Comparison of ENCODE assay signal across 35 cellular contexts in the genomic region with DNA sequence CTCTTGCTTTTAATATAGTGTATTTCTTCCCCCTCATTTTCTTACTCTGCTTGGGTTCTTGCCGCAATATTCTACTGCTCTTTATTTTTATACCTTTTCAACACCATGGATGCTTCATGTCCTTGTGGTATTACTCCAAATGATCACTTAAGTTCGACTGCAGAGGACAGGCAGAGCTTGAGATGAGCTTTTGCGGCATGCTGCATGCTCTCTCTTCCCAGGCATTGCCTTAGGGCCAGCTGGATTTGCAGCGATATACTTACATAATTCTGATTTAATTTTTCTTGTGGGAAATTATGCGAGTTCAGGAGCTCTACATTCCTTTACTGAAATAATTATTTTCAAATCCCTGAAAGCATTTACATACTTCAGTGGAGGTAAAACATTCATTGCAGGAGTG.
"Had no signal": no experiment of that assay in that cellular context is flagged by ENCODE, and none has a peak within 500 bp of the region (broad histone marks: within the 10 kb centered on the region; RNA-seq: fewer than 3 reads in every experiment).

No MANE protein-coding gene starts in this region.

- H3K4me2 ChIP-seq: KMS-11 had no signal

- H3K27ac ChIP-seq: KMS-11 had no signal

- DNase-seq: Karpas-422, Kasumi-1, KBM-7, KG1, MG63, MM.1S, MV-4-11, NCI-H1048, NCI-H1092, NCI-H1092 treated with DMSO at 0.1 percent for 48 hours, NCI-H1105, NCI-H1105 treated with DMSO at 0.1 percent for 48 hours, NCI-H1417, NCI-H1417 treated with DMSO at 0.1 percent for 48 hours, NCI-H1436, NCI-H1436 treated with DMSO at 0.1 percent for 48 hours, NCI-H146, NCI-H1694, NCI-H1694 treated with DMSO at 0.1 percent for 48 hours, NCI-H187, NCI-H187 treated with DMSO at 0.1 percent for 48 hours, NCI-H1930, NCI-H2029, NCI-H2029 treated with DMSO at 0.1 percent for 48 hours, NCI-H2081, NCI-H2081 treated with DMSO at 0.1 percent for 48 hours, NCI-H2107, NCI-H2171, NCI-H2171 treated with DMSO at 0.1 percent for 48 hours, NCI-H2227 treated with DMSO at 0.1 percent for 48 hours, NCI-H226, NCI-H345, NCI-H446, NCI-H446 treated with DMSO at 0.1 percent for 48 hours had no signal

- H3K27me3 ChIP-seq: MG63 had no signal

- H3K9ac ChIP-seq: KMS-11 had no signal

- H3K9me3 ChIP-seq: MG63 had no signal

- H3K36me3 ChIP-seq: MG63 had no signal

- H3K4me3 ChIP-seq: MG63 had no signal
